In the genomic region with DNA sequence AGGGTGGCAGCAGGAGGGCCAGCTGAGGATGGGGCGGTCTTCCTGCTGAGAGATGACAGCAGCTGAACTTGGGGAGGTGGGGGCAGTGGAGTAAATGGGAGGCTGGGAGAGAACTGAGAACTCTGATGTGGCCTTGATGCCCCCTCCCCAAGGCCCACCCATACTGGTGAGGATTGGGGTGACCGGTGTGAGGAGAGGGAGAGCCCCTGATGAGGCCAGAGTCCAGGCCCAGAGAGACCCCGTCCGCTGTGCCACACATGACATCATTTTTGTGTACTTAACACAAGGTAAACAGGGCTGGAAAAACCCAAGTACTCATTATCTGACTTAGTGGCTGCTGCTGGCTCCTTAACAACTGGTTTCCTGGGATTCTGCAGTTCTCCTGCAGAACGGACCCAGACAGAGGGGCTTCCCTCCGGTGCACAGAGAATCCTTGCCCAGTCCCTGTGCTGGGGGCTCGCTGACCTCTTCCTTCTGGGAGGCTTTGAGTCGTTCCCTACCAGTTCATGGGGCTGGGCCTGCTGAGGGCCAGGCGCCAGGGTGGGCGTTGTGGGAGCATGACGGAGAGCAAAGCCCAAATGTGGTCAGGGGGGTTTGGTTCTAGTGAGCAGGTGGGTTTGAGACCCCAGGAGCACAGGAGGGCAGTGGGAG, we compare ENCODE assay signal across 1 cellular context.
TF ChIP-seq lines count a peak whose summit lies in the region.

No MANE protein-coding gene starts in this region.

TF ChIP-seq in HepG2, 621 proteins besides CTCF, POLR2A, EP300 and RAD21 (continued from another document):
- TF ChIP-seq, protein P1, sequence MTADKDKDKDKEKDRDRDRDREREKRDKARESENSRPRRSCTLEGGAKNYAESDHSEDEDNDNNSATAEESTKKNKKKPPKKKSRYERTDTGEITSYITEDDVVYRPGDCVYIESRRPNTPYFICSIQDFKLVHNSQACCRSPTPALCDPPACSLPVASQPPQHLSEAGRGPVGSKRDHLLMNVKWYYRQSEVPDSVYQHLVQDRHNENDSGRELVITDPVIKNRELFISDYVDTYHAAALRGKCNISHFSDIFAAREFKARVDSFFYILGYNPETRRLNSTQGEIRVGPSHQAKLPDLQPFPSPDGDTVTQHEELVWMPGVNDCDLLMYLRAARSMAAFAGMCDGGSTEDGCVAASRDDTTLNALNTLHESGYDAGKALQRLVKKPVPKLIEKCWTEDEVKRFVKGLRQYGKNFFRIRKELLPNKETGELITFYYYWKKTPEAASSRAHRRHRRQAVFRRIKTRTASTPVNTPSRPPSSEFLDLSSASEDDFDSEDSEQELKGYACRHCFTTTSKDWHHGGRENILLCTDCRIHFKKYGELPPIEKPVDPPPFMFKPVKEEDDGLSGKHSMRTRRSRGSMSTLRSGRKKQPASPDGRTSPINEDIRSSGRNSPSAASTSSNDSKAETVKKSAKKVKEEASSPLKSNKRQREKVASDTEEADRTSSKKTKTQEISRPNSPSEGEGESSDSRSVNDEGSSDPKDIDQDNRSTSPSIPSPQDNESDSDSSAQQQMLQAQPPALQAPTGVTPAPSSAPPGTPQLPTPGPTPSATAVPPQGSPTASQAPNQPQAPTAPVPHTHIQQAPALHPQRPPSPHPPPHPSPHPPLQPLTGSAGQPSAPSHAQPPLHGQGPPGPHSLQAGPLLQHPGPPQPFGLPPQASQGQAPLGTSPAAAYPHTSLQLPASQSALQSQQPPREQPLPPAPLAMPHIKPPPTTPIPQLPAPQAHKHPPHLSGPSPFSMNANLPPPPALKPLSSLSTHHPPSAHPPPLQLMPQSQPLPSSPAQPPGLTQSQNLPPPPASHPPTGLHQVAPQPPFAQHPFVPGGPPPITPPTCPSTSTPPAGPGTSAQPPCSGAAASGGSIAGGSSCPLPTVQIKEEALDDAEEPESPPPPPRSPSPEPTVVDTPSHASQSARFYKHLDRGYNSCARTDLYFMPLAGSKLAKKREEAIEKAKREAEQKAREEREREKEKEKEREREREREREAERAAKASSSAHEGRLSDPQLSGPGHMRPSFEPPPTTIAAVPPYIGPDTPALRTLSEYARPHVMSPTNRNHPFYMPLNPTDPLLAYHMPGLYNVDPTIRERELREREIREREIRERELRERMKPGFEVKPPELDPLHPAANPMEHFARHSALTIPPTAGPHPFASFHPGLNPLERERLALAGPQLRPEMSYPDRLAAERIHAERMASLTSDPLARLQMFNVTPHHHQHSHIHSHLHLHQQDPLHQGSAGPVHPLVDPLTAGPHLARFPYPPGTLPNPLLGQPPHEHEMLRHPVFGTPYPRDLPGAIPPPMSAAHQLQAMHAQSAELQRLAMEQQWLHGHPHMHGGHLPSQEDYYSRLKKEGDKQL (CRISPR knock-in tag; IDR thresholded peaks at IDR 0.05; ENCODE audit: low read depth): no peak
- TF ChIP-seq FOXJ3 (CRISPR knock-in tag; IDR thresholded peaks at IDR 0.05; ENCODE audit: borderline replicate concordance): no peak
- peak; percentile 48; the same call in 1 of the 2 replicates for TF ChIP-seq RXRB (CRISPR knock-in tag; IDR thresholded peaks at IDR 0.05; ENCODE audit: borderline replicate concordance)
- 0 out of 2 replicates have a peak, but pooled peaks have one; percentile 16 for TF ChIP-seq ZNF331 (CRISPR knock-in tag; IDR thresholded peaks at IDR 0.05)
- peak; percentile 32 for TF ChIP-seq IKZF4 (CRISPR knock-in tag; IDR thresholded peaks at IDR 0.05; ENCODE audit: borderline replicate concordance, low read depth, not compliant biosample characterization)
- TF ChIP-seq, protein P2, sequence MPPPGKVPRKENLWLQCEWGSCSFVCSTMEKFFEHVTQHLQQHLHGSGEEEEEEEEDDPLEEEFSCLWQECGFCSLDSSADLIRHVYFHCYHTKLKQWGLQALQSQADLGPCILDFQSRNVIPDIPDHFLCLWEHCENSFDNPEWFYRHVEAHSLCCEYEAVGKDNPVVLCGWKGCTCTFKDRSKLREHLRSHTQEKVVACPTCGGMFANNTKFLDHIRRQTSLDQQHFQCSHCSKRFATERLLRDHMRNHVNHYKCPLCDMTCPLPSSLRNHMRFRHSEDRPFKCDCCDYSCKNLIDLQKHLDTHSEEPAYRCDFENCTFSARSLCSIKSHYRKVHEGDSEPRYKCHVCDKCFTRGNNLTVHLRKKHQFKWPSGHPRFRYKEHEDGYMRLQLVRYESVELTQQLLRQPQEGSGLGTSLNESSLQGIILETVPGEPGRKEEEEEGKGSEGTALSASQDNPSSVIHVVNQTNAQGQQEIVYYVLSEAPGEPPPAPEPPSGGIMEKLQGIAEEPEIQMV (CRISPR knock-in tag; IDR thresholded peaks at IDR 0.05; ENCODE audit: low read depth): 0 out of 2 replicates have a peak, but pooled peaks have one; percentile 20
- TF ChIP-seq ZNF556 (CRISPR knock-in tag; IDR thresholded peaks at IDR 0.05; ENCODE audit: borderline replicate concordance): peak; percentile 65; the same call in 1 of the 2 replicates
- TF ChIP-seq, protein P3, sequence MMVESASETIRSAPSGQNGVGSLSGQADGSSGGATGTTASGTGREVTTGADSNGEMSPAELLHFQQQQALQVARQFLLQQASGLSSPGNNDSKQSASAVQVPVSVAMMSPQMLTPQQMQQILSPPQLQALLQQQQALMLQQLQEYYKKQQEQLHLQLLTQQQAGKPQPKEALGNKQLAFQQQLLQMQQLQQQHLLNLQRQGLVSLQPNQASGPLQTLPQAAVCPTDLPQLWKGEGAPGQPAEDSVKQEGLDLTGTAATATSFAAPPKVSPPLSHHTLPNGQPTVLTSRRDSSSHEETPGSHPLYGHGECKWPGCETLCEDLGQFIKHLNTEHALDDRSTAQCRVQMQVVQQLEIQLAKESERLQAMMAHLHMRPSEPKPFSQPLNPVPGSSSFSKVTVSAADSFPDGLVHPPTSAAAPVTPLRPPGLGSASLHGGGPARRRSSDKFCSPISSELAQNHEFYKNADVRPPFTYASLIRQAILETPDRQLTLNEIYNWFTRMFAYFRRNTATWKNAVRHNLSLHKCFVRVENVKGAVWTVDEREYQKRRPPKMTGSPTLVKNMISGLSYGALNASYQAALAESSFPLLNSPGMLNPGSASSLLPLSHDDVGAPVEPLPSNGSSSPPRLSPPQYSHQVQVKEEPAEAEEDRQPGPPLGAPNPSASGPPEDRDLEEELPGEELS (CRISPR knock-in tag; IDR thresholded peaks at IDR 0.05): peak; percentile 66; the same call in 1 of the 2 replicates
- TF ChIP-seq, protein P4, sequence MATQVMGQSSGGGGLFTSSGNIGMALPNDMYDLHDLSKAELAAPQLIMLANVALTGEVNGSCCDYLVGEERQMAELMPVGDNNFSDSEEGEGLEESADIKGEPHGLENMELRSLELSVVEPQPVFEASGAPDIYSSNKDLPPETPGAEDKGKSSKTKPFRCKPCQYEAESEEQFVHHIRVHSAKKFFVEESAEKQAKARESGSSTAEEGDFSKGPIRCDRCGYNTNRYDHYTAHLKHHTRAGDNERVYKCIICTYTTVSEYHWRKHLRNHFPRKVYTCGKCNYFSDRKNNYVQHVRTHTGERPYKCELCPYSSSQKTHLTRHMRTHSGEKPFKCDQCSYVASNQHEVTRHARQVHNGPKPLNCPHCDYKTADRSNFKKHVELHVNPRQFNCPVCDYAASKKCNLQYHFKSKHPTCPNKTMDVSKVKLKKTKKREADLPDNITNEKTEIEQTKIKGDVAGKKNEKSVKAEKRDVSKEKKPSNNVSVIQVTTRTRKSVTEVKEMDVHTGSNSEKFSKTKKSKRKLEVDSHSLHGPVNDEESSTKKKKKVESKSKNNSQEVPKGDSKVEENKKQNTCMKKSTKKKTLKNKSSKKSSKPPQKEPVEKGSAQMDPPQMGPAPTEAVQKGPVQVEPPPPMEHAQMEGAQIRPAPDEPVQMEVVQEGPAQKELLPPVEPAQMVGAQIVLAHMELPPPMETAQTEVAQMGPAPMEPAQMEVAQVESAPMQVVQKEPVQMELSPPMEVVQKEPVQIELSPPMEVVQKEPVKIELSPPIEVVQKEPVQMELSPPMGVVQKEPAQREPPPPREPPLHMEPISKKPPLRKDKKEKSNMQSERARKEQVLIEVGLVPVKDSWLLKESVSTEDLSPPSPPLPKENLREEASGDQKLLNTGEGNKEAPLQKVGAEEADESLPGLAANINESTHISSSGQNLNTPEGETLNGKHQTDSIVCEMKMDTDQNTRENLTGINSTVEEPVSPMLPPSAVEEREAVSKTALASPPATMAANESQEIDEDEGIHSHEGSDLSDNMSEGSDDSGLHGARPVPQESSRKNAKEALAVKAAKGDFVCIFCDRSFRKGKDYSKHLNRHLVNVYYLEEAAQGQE (IDR thresholded peaks at IDR 0.05; ENCODE audit: borderline replicate concordance in 1 of 2, low read depth in 1 of 2, low read length in 2 of 2): no peak
- TF ChIP-seq FOXP1 (IDR thresholded peaks at IDR 0.05): no peak
- TF ChIP-seq FOXP1 (CRISPR knock-in tag; IDR thresholded peaks at IDR 0.05): peak; percentile 74
- TF ChIP-seq GATAD2A (CRISPR knock-in tag; IDR thresholded peaks at IDR 0.05): peak; percentile 59; the same call in 1 of the 2 replicates
- 0 out of 2 replicates have a peak, but pooled peaks have one; percentile 23 for TF ChIP-seq FOXA1 (IDR thresholded peaks at IDR 0.05)
- TF ChIP-seq FOXA1 (CRISPR knock-in tag; IDR thresholded peaks at IDR 0.05): peak; percentile 93
- TF ChIP-seq, protein P5, sequence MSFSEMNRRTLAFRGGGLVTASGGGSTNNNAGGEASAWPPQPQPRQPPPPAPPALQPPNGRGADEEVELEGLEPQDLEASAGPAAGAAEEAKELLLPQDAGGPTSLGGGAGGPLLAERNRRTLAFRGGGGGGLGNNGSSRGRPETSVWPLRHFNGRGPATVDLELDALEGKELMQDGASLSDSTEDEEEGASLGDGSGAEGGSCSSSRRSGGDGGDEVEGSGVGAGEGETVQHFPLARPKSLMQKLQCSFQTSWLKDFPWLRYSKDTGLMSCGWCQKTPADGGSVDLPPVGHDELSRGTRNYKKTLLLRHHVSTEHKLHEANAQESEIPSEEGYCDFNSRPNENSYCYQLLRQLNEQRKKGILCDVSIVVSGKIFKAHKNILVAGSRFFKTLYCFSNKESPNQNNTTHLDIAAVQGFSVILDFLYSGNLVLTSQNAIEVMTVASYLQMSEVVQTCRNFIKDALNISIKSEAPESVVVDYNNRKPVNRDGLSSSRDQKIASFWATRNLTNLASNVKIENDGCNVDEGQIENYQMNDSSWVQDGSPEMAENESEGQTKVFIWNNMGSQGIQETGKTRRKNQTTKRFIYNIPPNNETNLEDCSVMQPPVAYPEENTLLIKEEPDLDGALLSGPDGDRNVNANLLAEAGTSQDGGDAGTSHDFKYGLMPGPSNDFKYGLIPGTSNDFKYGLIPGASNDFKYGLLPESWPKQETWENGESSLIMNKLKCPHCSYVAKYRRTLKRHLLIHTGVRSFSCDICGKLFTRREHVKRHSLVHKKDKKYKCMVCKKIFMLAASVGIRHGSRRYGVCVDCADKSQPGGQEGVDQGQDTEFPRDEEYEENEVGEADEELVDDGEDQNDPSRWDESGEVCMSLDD (CRISPR knock-in tag; IDR thresholded peaks at IDR 0.05; ENCODE audit: borderline replicate concordance): peak; percentile 84; the same call in 1 of the 2 replicates
- 0 out of 2 replicates have a peak, but pooled peaks have one; percentile 44 for TF ChIP-seq FOXC1 (CRISPR knock-in tag; IDR thresholded peaks at IDR 0.05; ENCODE audit: borderline replicate concordance)
- peak; percentile 56; the same call in 1 of the 2 replicates for TF ChIP-seq JUND (CRISPR knock-in tag; IDR thresholded peaks at IDR 0.05)
